Comparison of ENCODE assay signal across 9 cellular contexts in genomic region chr2:127064642-127065250, GRCh38. TPM values are rescaled to one million over a fixed set of nuclear protein-coding genes. Genes with fewer than 3 reads are reported as not detected.
DNase-seq lines count a peak whose midpoint lies in the region; ATAC-seq, FAIRE-seq and TF ChIP-seq lines count a peak whose summit lies in the region.
"Had no signal": no experiment of that assay in that cellular context is flagged by ENCODE, and none has a peak within 500 bp of the region (broad histone marks: within the 10 kb centered on the region; RNA-seq: fewer than 3 reads in every experiment).

No MANE protein-coding gene starts in this region.

- no peaks in the 10 kb centered on the region; a peak in 1 of 4 replicates for H3K36me3 ChIP-seq in GM12878 (ENCODE audit: control insufficient read depth in 2 of 2, insufficient read depth in 2 of 2, low read length in 1 of 2)

- H4K20me1 ChIP-seq in GM12878 (ENCODE audit: control insufficient read depth, insufficient read depth): no peaks in the 10 kb centered on the region

- DNase-seq in CMK (ENCODE audit: low read depth): peak; percentile 74
- DNase-seq in HK-2 (ENCODE audit: unreplicated experiment): peak; percentile 97
- DNase-seq in T-helper 22 cell (ENCODE audit: low read depth): peak; percentile 30
- DNase-seq in GM12878 (ENCODE audit: low read depth, low spot score): no peak
- DNase-seq in iris pigment epithelial cell (ENCODE audit: low read depth): peak; percentile 95
- DNase-seq in stimulated activated CD4-positive, alpha-beta T cell treated with anti-CD3 and anti-CD28 coated beads, Interleukin-15, amount 100 ng/mL, for 48 hours (ENCODE audit: low read depth in 2 of 2): peak; percentile 72 to 78
- DNase-seq in NCI-H1930 (lab: John Stamatoyannopoulos, UW): no peak

- no TSS peak for BruUV-seq in GM12878 (replicated peaks; lab: Mats Ljungman, UMichigan)

- peak overlapping the region; percentile 55; the same call in 1 of the 2 replicates for H3K27ac ChIP-seq in GM12878 (ENCODE audit: control insufficient read depth, insufficient read depth)
- H3K27ac ChIP-seq: SK-N-MC had no signal

- H3K27me3 ChIP-seq in GM12878 (replicated peaks in 1 of 2; ENCODE audit: control insufficient read depth in 2 of 2, insufficient read depth in 2 of 2, low read length in 1 of 2): no peaks in the 10 kb centered on the region

- H3K9ac ChIP-seq in GM12878 (ENCODE audit: control insufficient read depth, insufficient read depth, low read length): peak overlapping the region; percentile 30; the same call in 1 of the 2 replicates

- SMC1A ChIA-PET in GM12878 (lab: Charles Lee; ENCODE audit: uncharacterized antibody, unreplicated experiment): no interaction called here

- RAD21 ChIA-PET in GM12878 (lab: Charles Lee; ENCODE audit: unreplicated experiment): interaction anchor here (0.7 to 1.8 kb wide), 2 partner anchors 21 to 24 kb away, joined by 3 to 6 read pairs; no protein-coding TSS in a partner anchor

- H3K9me3 ChIP-seq in GM12878 (replicated peaks; ENCODE audit: control insufficient read depth, insufficient read depth, low read length): no peaks in the 10 kb centered on the region

- POLR2A ChIA-PET in GM12878 (lab: Charles Lee): interaction anchor here (1.3 kb wide), 1 partner anchor 10 kb away, joined by 5 read pairs; no protein-coding TSS in a partner anchor

- TF ChIP-seq EP300 in GM12878 (IDR thresholded peaks at IDR 0.05; ENCODE audit: borderline replicate concordance in 1 of 2, control insufficient read depth in 1 of 2, low read depth in 2 of 2, low read length in 2 of 2): no peak

- no peak for FAIRE-seq in GM12878 (lab: Jason Lieb, UNC)

- no peaks in the 10 kb centered on the region for H3K79me2 ChIP-seq in GM12878 (ENCODE audit: control insufficient read depth, insufficient read depth, low read length)

- peak; percentile 62 for TF ChIP-seq POLR2A in GM12878 (IDR thresholded peaks at IDR 0.05; ENCODE audit: low read depth, low read length)

- intact Hi-C loops in GM12878 (cut with micrococcal nuclease; ENCODE audit: unreplicated experiment): loop anchor here (5.0 kb wide), 2 partner anchors 93 to 108 kb away; no protein-coding TSS in a partner anchor

- 0 out of 2 replicates have a peak, but pooled peaks have one; percentile 3 for TF ChIP-seq RAD21 in GM12878 (IDR thresholded peaks at IDR 0.05; ENCODE audit: insufficient read depth, low read depth, low read length)

- CTCF ChIA-PET in GM12878 (lab: Yijun Ruan, JAX): interaction anchor here (0.9 to 2.0 kb wide), 3 partner anchors 23 to 109 kb away, joined by 3 to 5 read pairs (median 3); no protein-coding TSS in a partner anchor

- in situ Hi-C loops in GM12878 (cut with MboI): no loop called here

- ATAC-seq in GM21381 (IDR thresholded peaks at IDR 0.05; ENCODE audit: unreplicated experiment): peak; percentile 78
- peak; percentile 89 for ATAC-seq in GM12878

- no peak overlapping the region; the same call in 1 of the 2 replicates for H3K4me2 ChIP-seq in GM12878 (ENCODE audit: control insufficient read depth, insufficient read depth)

- no peak overlapping the region for H3K4me3 ChIP-seq in GM12878
- H3K4me3 ChIP-seq: SK-N-MC had no signal

- 8% methylated on average over 17 of the region's 17 CpGs for WGBS in GM12878 (ENCODE audit: insufficient coverage, insufficient replicate concordance, low lambda C conversion rate, missing lambda C conversion rate)

- no peak overlapping the region; the same call in 1 of the 2 replicates for H2AFZ ChIP-seq in GM12878 (ENCODE audit: control insufficient read depth, low read depth, low read length)

- TF ChIP-seq CTCF in GM12878 (IDR thresholded peaks at IDR 0.05 in 2 of 3, conservative IDR thresholded peaks at IDR 0.05 in 1 of 3; ENCODE audit: control insufficient read depth in 2 of 3, extremely low read depth in 1 of 3, insufficient read depth in 1 of 3, low read depth in 3 of 3, low read length in 3 of 3): peak in 1 of 3 experiments; percentile 26; a peak in 2 of 6 replicates

- peaks cover 11% of the 10 kb centered on the region for H3K4me1 ChIP-seq in GM12878 (ENCODE audit: control insufficient read depth, insufficient read depth, low read length)

TF ChIP-seq in GM12878, 131 proteins besides CTCF, POLR2A, EP300 and RAD21 (continues in another document):
- no peak for TF ChIP-seq CUX1 (IDR thresholded peaks at IDR 0.05; ENCODE audit: insufficient replicate concordance, low read depth, low read length)
- TF ChIP-seq IKZF2 (IDR thresholded peaks at IDR 0.05): peak; percentile 48 to 62; a peak in 3 of 4 replicates
- TF ChIP-seq SKIL (IDR thresholded peaks at IDR 0.05; ENCODE audit: low read depth, poor library complexity, severe bottlenecking): no peak
- 0 out of 2 replicates have a peak, but pooled peaks have one; percentile 27 for TF ChIP-seq LARP7 (IDR thresholded peaks at IDR 0.05)
- TF ChIP-seq IKZF1 (conservative IDR thresholded peaks at IDR 0.05): peak; percentile 71
- peak; percentile 55; the same call in 1 of the 2 replicates for TF ChIP-seq DPF2 (IDR thresholded peaks at IDR 0.05)
- peak; percentile 97 for TF ChIP-seq BACH1 (IDR thresholded peaks at IDR 0.05; ENCODE audit: borderline replicate concordance)

RNA-seq across cellular contexts. Expression of gene BIN1, which starts 42.2 kb away (rescaled TPM):
- 12.6 and 12.8 TPM in 2 replicates for total RNA-seq in GM12878 (2013; cell fraction: nucleolus; rRNA removed)
- 16.1 and 21.3 TPM in 2 replicates for total RNA-seq in GM12878 (2014; rRNA removed)
- total RNA-seq in GM12878 (2014; rRNA removed; fragmentation: Illumina TruSeq; extraction: Trizol): 6.3 and 9.6 TPM in 2 replicates
- total RNA-seq in GM12878 (2021): 21.0 TPM in 2 replicates
- 11.7 TPM for polyA plus RNA-seq in GM12878 (2011; ENCODE audit: low read depth)
- 1.3 and 2.2 TPM in 2 replicates for polyA plus RNA-seq in GM12878 (2011; rRNA removed)
- 2.6 and 3.7 TPM in 2 replicates for polyA plus RNA-seq in GM12878 (2011; cell fraction: cytosol; rRNA removed)
- 7.8 and 7.9 TPM in 2 replicates for polyA plus RNA-seq in GM12878 (2011; cell fraction: nucleus; rRNA removed)
- 36.1 and 36.8 TPM in 2 replicates for polyA plus RNA-seq in GM12878 (2012)
- polyA plus RNA-seq in GM12878 (2014; fragmentation: Illumina TruSeq; extraction: Trizol): 2.7 and 6.7 TPM in 2 replicates
- polyA plus RNA-seq in GM12878 (2014; fragmentation: Nextera tagmentation; extraction: Ambion mirVana): under 1 TPM; 0.32 to 0.91 TPM
- polyA plus RNA-seq in GM12878 (2014; rRNA removed): 12.7 and 20.5 TPM in 2 replicates
- polyA plus RNA-seq in GM12878 (2016; fragmentation: Nextera tagmentation; extraction: Ambion mirVana): 10 to 100 TPM; 15.8 to 16.8 TPM
- 1.8 and 3.0 TPM in 2 replicates for polyA minus RNA-seq in GM12878 (2011; rRNA and poly(A)+ RNA removed)
- 0.80 and 2.8 TPM in 2 replicates for polyA minus RNA-seq in GM12878 (2011; cell fraction: cytosol; rRNA and poly(A)+ RNA removed)
- 1.8 and 3.1 TPM in 2 replicates for polyA minus RNA-seq in GM12878 (2011; cell fraction: nucleus; rRNA and poly(A)+ RNA removed)

Comparison
In these comparisons a context has a peak if more than half of its experiments do, and no peak if none do; other contexts are left out.
1. DNase-seq: peak in CMK (single experiment), HK-2 (single experiment), T-helper 22 cell (single experiment), iris pigment epithelial cell (single experiment) and stimulated activated CD4-positive, alpha-beta T cell treated with anti-CD3 and anti-CD28 coated beads, Interleukin-15, amount 100 ng/mL, for 48 hours (2 of 2); none in GM12878 (single experiment) and NCI-H1930 (0 of 2).